ENCODE assay signal across 2 cellular contexts in genomic region chr7:143264196-143264568, GRCh38. TPM values are rescaled to one million over a fixed set of nuclear protein-coding genes. Genes with fewer than 3 reads are reported as not detected.
A peak's percentile ranks its signal among the peaks of the same experiment; 100 is the strongest.
DNase-seq lines count a peak whose midpoint lies in the region; ATAC-seq and TF ChIP-seq lines count a peak whose summit lies in the region.
"Not testable (repeated sequence)": the region's sequence is repeated elsewhere in the genome, so short reads cannot be mapped to it uniquely, and the experiment has no call there.

No MANE protein-coding gene starts in this region.

- peak overlapping the region; percentile 89 for H3K4me3 Mint-ChIP-seq in WTC11

- H3K9me3 ChIP-seq in neuron (ENCODE audit: low read length): not testable (repeated sequence)

- peak overlapping the region; percentile 65 for H3K4me3 ChIP-seq in neuron (ENCODE audit: low read length)

- not testable (repeated sequence) for ATAC-seq in WTC11

- H2AFZ ChIP-seq in neuron (ENCODE audit: low read depth, low read length): not testable (repeated sequence)

- POLR2A ChIA-PET in WTC11 (lab: Charles Lee): not testable (repeated sequence)

- not testable (repeated sequence) for H3K36me3 ChIP-seq in neuron (ENCODE audit: insufficient read depth, low read length)

- not testable (repeated sequence) for H3K9me3 Mint-ChIP-seq in WTC11

- not testable (repeated sequence) for H3K36me3 Mint-ChIP-seq in WTC11

- H3K27me3 Mint-ChIP-seq in WTC11 (ENCODE audit: low read depth): peaks cover 14% of the 10 kb centered on the region

- peaks cover 12% of the 10 kb centered on the region for H3K4me1 Mint-ChIP-seq in WTC11

- CTCF ChIA-PET in WTC11 (lab: Charles Lee): interaction anchor here (0.9 to 1.7 kb wide), 6 partner anchors 24 to 254 kb away, joined by 3 to 19 read pairs (median 6); no protein-coding TSS in a partner anchor

- H3K27ac Mint-ChIP-seq in WTC11: not testable (repeated sequence)

- not testable (repeated sequence) for TF ChIP-seq CTCF in WTC11 (IDR thresholded peaks at IDR 0.05)

- H3K4me1 ChIP-seq in neuron (ENCODE audit: insufficient read depth, low read length): not testable (repeated sequence)

- H3K27me3 ChIP-seq in neuron (ENCODE audit: insufficient read depth, low read length): not testable (repeated sequence)

- DNase-seq in WTC11 (ENCODE audit: low spot score): not testable (repeated sequence)

RNA-seq across cellular contexts. Expression of gene GSTK1, which starts 0.9 kb away (rescaled TPM):
- total RNA-seq in WTC11 (2021): 30.1 to 40.1 TPM (median 37.7 TPM) in 3 replicates

RNA-seq across cellular contexts. Expression of gene TMEM139, which starts 20.6 kb away (rescaled TPM):
- total RNA-seq in WTC11 (2021): 1.5 to 2.0 TPM (median 1.9 TPM) in 3 replicates

RNA-seq across cellular contexts. Expression of gene CASP2, which starts 24.0 kb away (rescaled TPM):
- 35.1 to 35.5 TPM (median 35.4 TPM) in 3 replicates for total RNA-seq in WTC11 (2021)

RNA-seq across cellular contexts. Expression of gene TAS2R40, which starts 42.3 kb away (rescaled TPM):
- not detected in 3 replicates for total RNA-seq in WTC11 (2021)

RNA-seq across cellular contexts. Expression of gene CLCN1, which starts 51.7 kb away (rescaled TPM):
- 0.23 to 0.46 TPM (median 0.28 TPM) in 3 replicates for total RNA-seq in WTC11 (2021)
